Comparison of ENCODE assay signal across 24 cellular contexts in the genomic region with DNA sequence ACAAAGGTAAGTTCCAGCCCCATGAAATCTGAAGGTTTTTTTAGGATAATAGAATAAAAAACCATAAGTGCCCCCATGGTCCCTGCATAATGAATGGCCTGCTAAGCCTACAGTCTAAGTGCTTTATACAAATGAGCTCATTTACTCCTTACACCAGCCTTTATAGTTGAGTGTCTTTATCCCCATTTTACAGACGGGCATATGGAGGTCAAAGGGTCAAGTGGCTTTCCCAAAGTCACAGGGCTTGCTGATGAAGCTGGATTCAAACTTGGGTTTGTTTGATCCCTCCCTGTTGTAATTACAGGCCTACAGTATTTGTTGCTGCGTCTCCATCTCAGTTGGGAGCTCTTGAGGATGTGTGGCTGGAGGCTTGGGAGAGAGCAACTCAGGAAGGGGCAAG. TPM values are rescaled to one million over a fixed set of nuclear protein-coding genes. Genes with fewer than 3 reads are reported as not detected.
A peak's percentile ranks its signal among the peaks of the same experiment; 100 is the strongest.
DNase-seq lines count a peak whose midpoint lies in the region; ATAC-seq, FAIRE-seq and TF ChIP-seq lines count a peak whose summit lies in the region.
"Had no signal": no experiment of that assay in that cellular context is flagged by ENCODE, and none has a peak within 500 bp of the region (broad histone marks: within the 10 kb centered on the region; RNA-seq: fewer than 3 reads in every experiment).

No MANE protein-coding gene starts in this region.

- BruUV-seq in mammary epithelial cell (replicated peaks; lab: Mats Ljungman, UMichigan), result no TSS peak

- no peak overlapping the region for H3K4ac ChIP-seq in H9 (ENCODE audit: low read depth, low read length)
- H3K4ac ChIP-seq in H1 (replicated peaks; ENCODE audit: insufficient read length, low read depth, low read length), result no peak overlapping the region

- no peaks in the 10 kb centered on the region for H3K79me2 ChIP-seq in GM23338 (replicated peaks; ENCODE audit: insufficient read depth)
- H3K79me2 ChIP-seq in H9 (ENCODE audit: insufficient read depth, low read length), result no peaks in the 10 kb centered on the region
- H3K79me2 ChIP-seq in H1 (ENCODE audit: control insufficient read depth in 1 of 2, insufficient read depth in 2 of 2, low read length in 2 of 2), result no peaks in the 10 kb centered on the region
- H3K79me2 ChIP-seq in osteoblast (ENCODE audit: insufficient read depth, low read length), result no peaks in the 10 kb centered on the region
- no peaks in the 10 kb centered on the region for H3K79me2 ChIP-seq in mammary epithelial cell (ENCODE audit: insufficient read depth, low read length)

- H4K5ac ChIP-seq in H9 (ENCODE audit: insufficient read length, low read depth, low read length), result no peak overlapping the region
- no peak overlapping the region for H4K5ac ChIP-seq in H1 (ENCODE audit: insufficient read length, low read depth, low read length)

- H4K91ac ChIP-seq in H9 (ENCODE audit: insufficient read length, low read depth, low read length) (no peak overlapping the region), H1 (replicated peaks; ENCODE audit: insufficient read length, low read length) (peak overlapping the region; percentile 25)

- H4K20me1 ChIP-seq in GM23338 (replicated peaks; ENCODE audit: insufficient read depth), result no peaks in the 10 kb centered on the region
- H4K20me1 ChIP-seq in H9 (ENCODE audit: control insufficient read depth, insufficient read depth, insufficient read length), result no peaks in the 10 kb centered on the region
- H4K20me1 ChIP-seq in H1 (replicated peaks in 1 of 2; ENCODE audit: control insufficient read depth in 1 of 2, insufficient read depth in 2 of 2, low read length in 2 of 2), result no peaks in the 10 kb centered on the region
- no peaks in the 10 kb centered on the region for H4K20me1 ChIP-seq in osteoblast (ENCODE audit: insufficient read depth, low read length)
- no peaks in the 10 kb centered on the region for H4K20me1 ChIP-seq in mammary epithelial cell (ENCODE audit: insufficient read depth, low read length)
- H4K20me1 ChIP-seq: BLaER1 treated with 17β-estradiol and CSF1 and Interleukin-3, amounts not matched to agents 10 nM and 100 nM had no signal

- no peak overlapping the region for H3K27ac ChIP-seq in GM23338 (ENCODE audit: low read depth)
- H3K27ac ChIP-seq in H9 (ENCODE audit: insufficient read length, low read depth, low read length), result no peak overlapping the region
- H3K27ac ChIP-seq in H1 (ENCODE audit: low read depth, low read length), result no peak overlapping the region
- no peak overlapping the region for H3K27ac ChIP-seq in osteoblast (ENCODE audit: low read depth, low read length)
- H3K27ac ChIP-seq in uterus, result no peak overlapping the region
- no peak overlapping the region for H3K27ac ChIP-seq in mammary epithelial cell (ENCODE audit: insufficient read depth, low read depth, low read length)
- H3K27ac ChIP-seq: A549; BLaER1 treated with 17β-estradiol and CSF1 and Interleukin-3, amounts not matched to agents 10 nM and 100 nM; GM23248 had no signal

- H2BK12ac ChIP-seq in H9 (ENCODE audit: insufficient read length, low read depth, low read length) (no peak overlapping the region), H1 (ENCODE audit: low read depth, low read length) (0 out of 2 replicates have a peak overlapping the region, but pooled peaks have one; percentile 63)

- POLR2A ChIA-PET in H1 (lab: Charles Lee; ENCODE audit: partially characterized antibody), result interaction anchor here (0.9 kb wide), 1 partner anchor 30 kb away, joined by 3 read pairs; no protein-coding TSS in a partner anchor

- in situ Hi-C loops in mammary epithelial cell (cut with MboI; ENCODE audit: low sequenced_read_pairs in 2 of 2), result no loop called here

- H2AK5ac ChIP-seq in H9 (ENCODE audit: insufficient read length, low read length) (no peak overlapping the region), H1 (ENCODE audit: low read depth, low read length) (no peak overlapping the region)

- no peak for FAIRE-seq in H1 (lab: Jason Lieb, UNC)
- FAIRE-seq: A549, G401.6, GM12878, GM19239, H54 had no signal

- H3K23me2 ChIP-seq in H9 (ENCODE audit: insufficient read length, low read depth, low read length, poor library complexity, severe bottlenecking), result no peaks in the 10 kb centered on the region
- peaks cover 2% of the 10 kb centered on the region; the same call in 1 of the 2 replicates for H3K23me2 ChIP-seq in H1 (ENCODE audit: low read depth, low read length)

- H3K36me3 ChIP-seq in GM23338 (ENCODE audit: insufficient read depth), result no peaks in the 10 kb centered on the region
- H3K36me3 ChIP-seq in H1 (ENCODE audit: control insufficient read depth in 2 of 4, insufficient read depth in 4 of 4, low read length in 3 of 4), result no peaks in the 10 kb centered on the region
- H3K36me3 ChIP-seq in osteoblast (ENCODE audit: insufficient read depth, low read length), result no peaks in the 10 kb centered on the region
- H3K36me3 ChIP-seq in uterus, result no peaks in the 10 kb centered on the region
- H3K36me3 ChIP-seq in mammary epithelial cell (ENCODE audit: insufficient read depth, low read length), result no peaks in the 10 kb centered on the region
- H3K36me3 ChIP-seq: BE2C; BLaER1 treated with 17β-estradiol and CSF1 and Interleukin-3, amounts not matched to agents 10 nM and 100 nM had no signal

- H3K79me1 ChIP-seq in H9 (ENCODE audit: insufficient read depth, low read depth, low read length, poor library complexity, severe bottlenecking) (no peaks in the 10 kb centered on the region), H1 (ENCODE audit: low read depth, low read length) (no peaks in the 10 kb centered on the region)

- H2BK120ac ChIP-seq in H9 (ENCODE audit: low read depth, low read length, poor library complexity, severe bottlenecking) (no peak overlapping the region), H1 (replicated peaks; ENCODE audit: low read depth, low read length) (no peak overlapping the region)

- H3K18ac ChIP-seq in H9 (ENCODE audit: insufficient read length, low read depth, low read length) (peak overlapping the region; percentile 25), H1 (ENCODE audit: extremely low read depth, low read length) (no peak overlapping the region)

- H2BK20ac ChIP-seq in H9 (ENCODE audit: low read depth, low read length, poor library complexity, severe bottlenecking) (no peak overlapping the region), H1 (ENCODE audit: low read length) (no peak overlapping the region)

- no peak overlapping the region for H2AFZ ChIP-seq in GM23338
- no peak overlapping the region for H2AFZ ChIP-seq in H9 (ENCODE audit: low read length)
- H2AFZ ChIP-seq in H1 (ENCODE audit: low read length), result no peak overlapping the region
- H2AFZ ChIP-seq in osteoblast (ENCODE audit: low read length), result no peak overlapping the region
- H2AFZ ChIP-seq in mammary epithelial cell (ENCODE audit: low read depth, low read length), result no peak overlapping the region
- H2AFZ ChIP-seq: GM23248 had no signal

- no peak overlapping the region for H3K23ac ChIP-seq in H9 (ENCODE audit: insufficient read length, low read depth, low read length)
- H3K23ac ChIP-seq in H1 (ENCODE audit: insufficient read length), result no peak overlapping the region

- H3K4me1 ChIP-seq in GM23338 (ENCODE audit: insufficient read depth) (peaks cover 5% of the 10 kb centered on the region), H9 (ENCODE audit: insufficient read depth, low read length) (no peaks in the 10 kb centered on the region), H1 (replicated peaks in 1 of 4; ENCODE audit: control insufficient read depth in 3 of 4, insufficient read depth in 4 of 4, low read length in 3 of 4) (peaks cover 0 to 6% (median 3%) of the 10 kb centered on the region in 4 experiments; a peak in 6 of 7 replicates), osteoblast (ENCODE audit: insufficient read depth, low read length) (no peaks in the 10 kb centered on the region), uterus (no peaks in the 10 kb centered on the region), mammary epithelial cell (ENCODE audit: insufficient read depth, low read length) (no peaks in the 10 kb centered on the region)
- H3K4me1 ChIP-seq: BE2C had no signal

- H3K9ac ChIP-seq in H9 (ENCODE audit: extremely low read depth, insufficient read length, low read length) (no peak overlapping the region), H1 (replicated peaks in 1 of 4; ENCODE audit: extremely low read depth in 1 of 4, low read depth in 3 of 4, low read length in 3 of 4) (no peak overlapping the region), mammary epithelial cell (ENCODE audit: insufficient read depth, low read length) (no peak overlapping the region)
- H3K9ac ChIP-seq: BLaER1 treated with 17β-estradiol and CSF1 and Interleukin-3, amounts not matched to agents 10 nM and 100 nM; GM23248 had no signal

- no peak overlapping the region for H2BK15ac ChIP-seq in H9 (ENCODE audit: low read depth, low read length)
- H2BK15ac ChIP-seq in H1 (ENCODE audit: low read length), result no peak overlapping the region

- H3K14ac ChIP-seq in H9 (ENCODE audit: insufficient read depth, low read length), result no peak overlapping the region
- no peak overlapping the region for H3K14ac ChIP-seq in H1 (ENCODE audit: insufficient read length)

- no peaks in the 10 kb centered on the region for H3K9me3 ChIP-seq in H9 (ENCODE audit: control insufficient read depth, low read depth, low read length)
- no peaks in the 10 kb centered on the region for H3K9me3 ChIP-seq in H1 (ENCODE audit: insufficient read depth in 2 of 2, low read depth in 1 of 2, low read length in 1 of 2)
- no peaks in the 10 kb centered on the region for H3K9me3 ChIP-seq in osteoblast (ENCODE audit: low read depth, low read length)
- H3K9me3 ChIP-seq in uterus, result no peaks in the 10 kb centered on the region
- no peaks in the 10 kb centered on the region for H3K9me3 ChIP-seq in mammary epithelial cell (replicated peaks; ENCODE audit: insufficient read depth, low read length)
- H3K9me3 ChIP-seq: A549; BE2C; BLaER1 treated with 17β-estradiol and CSF1 and Interleukin-3, amounts not matched to agents 10 nM and 100 nM had no signal

- H4K8ac ChIP-seq in H9 (replicated peaks; ENCODE audit: insufficient read length, low read depth, low read length), result no peak overlapping the region
- H4K8ac ChIP-seq in H1 (ENCODE audit: extremely low read depth, insufficient read depth, low read length), result no peak overlapping the region; the same call in 1 of the 2 replicates

- no peak overlapping the region for H3K4me2 ChIP-seq in GM23338
- H3K4me2 ChIP-seq in H9 (ENCODE audit: insufficient read depth, insufficient read length, low read length), result no peak overlapping the region
- no peak overlapping the region for H3K4me2 ChIP-seq in H1 (ENCODE audit: insufficient read depth in 1 of 2, low read depth in 2 of 2, low read length in 2 of 2)
- no peak overlapping the region for H3K4me2 ChIP-seq in osteoblast (ENCODE audit: insufficient read depth, low read length)
- no peak overlapping the region for H3K4me2 ChIP-seq in mammary epithelial cell (ENCODE audit: insufficient read depth, low read depth, low read length)
- H3K4me2 ChIP-seq: A549; BLaER1 treated with 17β-estradiol and CSF1 and Interleukin-3, amounts not matched to agents 10 nM and 100 nM had no signal

- H3K27me3 ChIP-seq in GM23338 (ENCODE audit: insufficient read depth) (no peaks in the 10 kb centered on the region), H9 (ENCODE audit: insufficient read depth, low read length) (no peaks in the 10 kb centered on the region), H1 (replicated peaks in 1 of 4; ENCODE audit: control insufficient read depth in 3 of 4, extremely low read depth in 1 of 4, insufficient read depth in 3 of 4, low read length in 3 of 4) (no peaks in the 10 kb centered on the region), osteoblast (ENCODE audit: insufficient read depth, low read length) (peaks cover 5% of the 10 kb centered on the region), uterus (no peaks in the 10 kb centered on the region), mammary epithelial cell (ENCODE audit: insufficient read depth, low read length) (peaks cover 1% of the 10 kb centered on the region)
- H3K27me3 ChIP-seq: BE2C; BLaER1 treated with 17β-estradiol and CSF1 and Interleukin-3, amounts not matched to agents 10 nM and 100 nM had no signal

- H3K4me3 Mint-ChIP-seq in GM23338, result no peak overlapping the region
- H3K4me3 Mint-ChIP-seq in H9, result no peak overlapping the region
- no peak overlapping the region for H3K4me3 Mint-ChIP-seq in nephron progenitor cell
- H3K4me3 Mint-ChIP-seq: CD4-positive, alpha-beta memory T cell had no signal

- no peak for ATAC-seq in GM23338
- ATAC-seq: A549, GM12878, HCT116 had no signal

- H3K4me3 ChIP-seq in GM23338, result no peak overlapping the region
- H3K4me3 ChIP-seq in H1 (ENCODE audit: extremely low read depth in 1 of 4, insufficient read depth in 2 of 4, low read depth in 3 of 4, low read length in 4 of 4), result no peak overlapping the region
- no peak overlapping the region for H3K4me3 ChIP-seq in osteoblast (ENCODE audit: insufficient read depth, low read length)
- H3K4me3 ChIP-seq in uterus, result no peak overlapping the region
- no peak overlapping the region for H3K4me3 ChIP-seq in mammary epithelial cell (replicated peaks in 1 of 3; ENCODE audit: insufficient read depth in 1 of 3, low read depth in 2 of 3, low read length in 3 of 3)
- H3K4me3 ChIP-seq: A549; BLaER1 treated with 17β-estradiol and CSF1 and Interleukin-3, amounts not matched to agents 10 nM and 100 nM; GM12878; GM23248 had no signal

- intact Hi-C loops in uterus (cut with DNase I; ENCODE audit: low total_unique reads) (no loop called here), mammary epithelial cell (cut with micrococcal nuclease) (no loop called here)

- H3K9me3 Mint-ChIP-seq in GM23338 (no peaks in the 10 kb centered on the region), H9 (no peaks in the 10 kb centered on the region), nephron progenitor cell (no peaks in the 10 kb centered on the region)
- H3K9me3 Mint-ChIP-seq: CD4-positive, alpha-beta memory T cell had no signal

- CTCF ChIA-PET in H1 (lab: Charles Lee; ENCODE audit: partially characterized antibody) (interaction anchor here (1.1 to 29.1 kb wide), 5 partner anchors 9 to 115 kb away, joined by 3 to 1640 read pairs (median 20); a partner anchor contains a TSS), mammary epithelial cell (lab: Charles Lee; ENCODE audit: low non-redundant PET) (no interaction called here)

- H3K9me2 ChIP-seq in GM23338 (ENCODE audit: insufficient read depth), result no peaks in the 10 kb centered on the region

- H3K27ac Mint-ChIP-seq in GM23338 (peak overlapping the region; percentile 47; the same call in 1 of the 2 replicates), H9 (no peak overlapping the region), nephron progenitor cell (no peak overlapping the region)
- H3K27ac Mint-ChIP-seq: CD4-positive, alpha-beta memory T cell had no signal

- no peak overlapping the region for H2BK5ac ChIP-seq in H9 (ENCODE audit: insufficient read length, low read length)
- no peak overlapping the region for H2BK5ac ChIP-seq in H1 (ENCODE audit: low read depth, low read length)

- dilution Hi-C loops in mammary epithelial cell (cut with HindIII; ENCODE audit: low sequenced_read_pairs), result no loop called here

- H3K4me1 Mint-ChIP-seq in GM23338, result peaks cover 8% of the 10 kb centered on the region
- H3K4me1 Mint-ChIP-seq in H9, result peaks cover 5 to 9% of the 10 kb centered on the region in 2 experiments
- peaks cover 18% of the 10 kb centered on the region for H3K4me1 Mint-ChIP-seq in nephron progenitor cell
- H3K4me1 Mint-ChIP-seq: CD4-positive, alpha-beta memory T cell had no signal

- no peak for TF ChIP-seq EP300 in H1 (IDR thresholded peaks at IDR 0.05; ENCODE audit: borderline replicate concordance in 1 of 2, low read depth in 2 of 2, low read length in 2 of 2)

- TF ChIP-seq CTCF in GM23338 (conservative IDR thresholded peaks at IDR 0.05; ENCODE audit: low read depth in 2 of 2), result no peak
- TF ChIP-seq CTCF in H9 (conservative IDR thresholded peaks at IDR 0.05), result no peak
- no peak for TF ChIP-seq CTCF in H1 (IDR thresholded peaks at IDR 0.05; ENCODE audit: control extremely low read depth in 1 of 3, insufficient read depth in 1 of 3, low read depth in 1 of 3, low read length in 3 of 3)
- no peak for TF ChIP-seq CTCF in osteoblast (IDR thresholded peaks at IDR 0.05; ENCODE audit: extremely low read depth, low read depth, low read length)
- TF ChIP-seq CTCF in nephron progenitor cell (IDR thresholded peaks at IDR 0.05), result no peak
- TF ChIP-seq CTCF in uterus (IDR thresholded peaks at IDR 0.05), result no peak
- no peak for TF ChIP-seq CTCF in mammary epithelial cell (conservative IDR thresholded peaks at IDR 0.05 in 1 of 2, IDR thresholded peaks at IDR 0.05 in 1 of 2; ENCODE audit: extremely low read depth in 1 of 2, insufficient read depth in 1 of 2, low read depth in 1 of 2, low read length in 2 of 2)

- no peak overlapping the region for H3T11ph ChIP-seq in H9 (ENCODE audit: low read length)

- H3K36me3 Mint-ChIP-seq in GM23338 (ENCODE audit: low read depth) (no peaks in the 10 kb centered on the region), H9 (ENCODE audit: insufficient read depth in 1 of 3, low read depth in 3 of 3) (no peaks in the 10 kb centered on the region), nephron progenitor cell (ENCODE audit: low read depth) (no peaks in the 10 kb centered on the region)
- H3K36me3 Mint-ChIP-seq: CD4-positive, alpha-beta memory T cell had no signal

- peaks cover 6% of the 10 kb centered on the region; the same call in 1 of the 2 replicates for H3F3A ChIP-seq in GM23338 (replicated peaks; ENCODE audit: low read depth)

- H3K27me3 Mint-ChIP-seq in GM23338 (ENCODE audit: insufficient read depth, low read depth, poor library complexity) (peaks cover 6% of the 10 kb centered on the region), H9 (ENCODE audit: low read depth) (no peaks in the 10 kb centered on the region), nephron progenitor cell (ENCODE audit: low read depth, poor library complexity) (peaks cover 13% of the 10 kb centered on the region)

- DNase-seq in GM23338 (ENCODE audit: low spot score), result no peak
- DNase-seq in H9, result no peak
- DNase-seq in H1 (ENCODE audit: low read depth in 1 of 2, low spot score in 2 of 2), result no peak
- peak; percentile 23 for DNase-seq in osteoblast (ENCODE audit: insufficient read length, low spot score, missing footprints)
- no peak for DNase-seq in nephron progenitor cell
- DNase-seq in uterus, result no peak
- no peak for DNase-seq in mammary epithelial cell
- DNase-seq: 8988T; ACHN; AML-193; BE2C; Calu3; CD4-positive, alpha-beta memory T cell; COR-L47; DMS153; DND-41; GM23248 had no signal

- no CpG with 5 or more reads among the region's 2 CpGs for WGBS in H9 (ENCODE audit: extremely low coverage, insufficient read length, low lambda C conversion rate)
- WGBS in H1 (ENCODE audit: extremely low coverage in 1 of 2, insufficient coverage in 1 of 2, insufficient read length in 1 of 2, insufficient replicate concordance in 2 of 2, low coverage in 1 of 2, low lambda C conversion rate in 2 of 2, missing lambda C conversion rate in 1 of 2), 2 experiments, result 91% methylated on average over 2 of the region's 2 CpGs; no CpG with 5 or more reads in 1 of the 2 experiments
- WGBS in mammary epithelial cell (ENCODE audit: low coverage, missing lambda C conversion rate), result 80% methylated on average over 2 of the region's 2 CpGs

- TF ChIP-seq RAD21 in H1 (IDR thresholded peaks at IDR 0.05 in 1 of 2, conservative IDR thresholded peaks at IDR 0.05 in 1 of 2; ENCODE audit: low read depth in 2 of 2, low read length in 2 of 2), result no peak

- no peak for TF ChIP-seq POLR2A in H1 (IDR thresholded peaks at IDR 0.05; ENCODE audit: control extremely low read depth in 1 of 2, low read depth in 2 of 2, low read length in 2 of 2)
- no peak for TF ChIP-seq POLR2A in uterus (IDR thresholded peaks at IDR 0.05)

- H3K56ac ChIP-seq in H9 (ENCODE audit: insufficient read length, low read depth, low read length), result no peak overlapping the region
- H3K56ac ChIP-seq in H1 (replicated peaks; ENCODE audit: insufficient read length, low read depth, low read length), result no peak overlapping the region

RNA-seq across cellular contexts. Expression of a gene that starts 28.3 kb away (rescaled TPM):
- 37.9 and 46.8 TPM in 2 replicates for total RNA-seq in GM23338 (2014; rRNA removed; shearing (Covaris generic))
- polyA plus RNA-seq in GM23338 (2016; fragmentation: Nextera tagmentation; extraction: Ambion mirVana) (12.1 and 13.4 TPM in 2 replicates), H1 (2011; rRNA removed) (33.6 and 55.3 TPM in 2 replicates), mammary epithelial cell (1.0 TPM)
- total RNA-seq in H9 (2021) (20.2 and 21.4 TPM in 2 replicates), osteoblast (33.3 and 39.1 TPM in 2 replicates), uterus (10 to 100 TPM in 3 of 4 donors, 1 to 10 TPM in 1; 5.6 to 61.9 (median 19.1) TPM), mammary epithelial cell (1 to 10 TPM; 3.4 to 5.3 TPM)
- 38.0 and 39.6 TPM in 2 replicates for total RNA-seq in H1 (2021; fragmentation: NEBNext Ultra II Directional; extraction: Animal tissue kit (Norgen Biotek cat#: 25700))
- 43.2 TPM for polyA plus RNA-seq in H1 (2011; cell fraction: cytosol; rRNA removed)
- 171 TPM for polyA plus RNA-seq in H1 (2011; cell fraction: nucleus; rRNA removed)
- polyA plus RNA-seq in H1 (2012, experiment 1 of 2), result 23.6 to 37.7 TPM (median 33.8 TPM) in 4 replicates
- polyA plus RNA-seq in H1 (2012, experiment 2 of 2), result 27.2 TPM
- polyA plus RNA-seq in H1 (2013, experiment 1 of 2), result 17.0 TPM
- polyA plus RNA-seq in H1 (2013, experiment 2 of 2), result 16.9 TPM
- 46.7 and 47.4 TPM in 2 replicates for polyA minus RNA-seq in H1 (2011; rRNA and poly(A)+ RNA removed)
- polyA minus RNA-seq in H1 (2011; cell fraction: cytosol; rRNA and poly(A)+ RNA removed), result 33.8 TPM
- 74.8 TPM for polyA minus RNA-seq in H1 (2011; cell fraction: nucleus; rRNA and poly(A)+ RNA removed)
- polyA minus RNA-seq in mammary epithelial cell, result 0.41 TPM
- polyA plus RNA-seq: CD4-positive, alpha-beta memory T cell had no signal
